10 cellular contexts compared by ENCODE assay signal in the genomic region with DNA sequence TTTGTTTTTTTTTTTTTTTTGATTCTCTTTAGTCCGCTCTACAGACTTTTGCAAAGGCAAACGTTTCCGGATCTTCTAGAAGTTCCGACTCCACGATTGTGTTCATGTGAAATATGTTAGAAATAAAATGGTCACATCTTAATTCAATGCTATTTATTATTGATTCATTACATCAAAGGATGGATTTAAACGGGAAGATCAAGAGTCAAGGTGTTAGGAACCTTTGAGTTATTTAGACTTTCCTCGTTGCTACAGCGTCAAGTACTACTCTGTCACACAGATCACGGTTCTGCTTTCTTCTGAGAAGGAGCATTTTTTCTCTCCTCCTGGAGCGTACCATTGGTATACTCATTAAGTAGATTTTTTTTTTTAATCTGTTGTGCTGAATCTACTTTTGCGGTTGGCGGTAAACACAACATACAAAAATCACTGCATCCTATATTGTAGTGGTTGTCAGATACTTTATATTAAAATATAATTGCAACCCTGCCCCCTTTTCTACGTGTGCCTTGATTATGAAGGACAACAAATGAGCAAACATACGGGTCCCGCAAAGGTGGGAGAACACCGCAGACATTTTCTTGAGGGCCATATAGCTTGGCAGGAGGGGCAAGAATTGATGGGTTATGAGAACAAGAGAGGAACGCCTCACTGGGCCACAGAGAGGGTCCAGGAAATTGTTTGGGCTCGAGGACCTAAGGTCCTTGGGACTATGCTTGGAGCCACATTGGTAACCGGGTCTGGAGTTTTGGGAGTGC. TPM values are rescaled to one million over a fixed set of nuclear protein-coding genes. Genes with fewer than 3 reads are reported as not detected.
DNase-seq lines count a peak whose midpoint lies in the region; ATAC-seq and TF ChIP-seq lines count a peak whose summit lies in the region.
"Had no signal": no experiment of that assay in that cellular context is flagged by ENCODE, and none has a peak within 500 bp of the region (broad histone marks: within the 10 kb centered on the region; RNA-seq: fewer than 3 reads in every experiment).

No MANE protein-coding gene starts in this region.

- 50% methylated on average over 19 of the region's 19 CpGs for WGBS in suprapubic skin
- 54 to 73% methylated on average over 19 of the region's 19 CpGs for WGBS in sigmoid colon, 2 donors

- H3K4me1 ChIP-seq in suprapubic skin (peaks cover 24% of the 10 kb centered on the region), sigmoid colon (peaks cover 4 to 14% (median 9%) of the 10 kb centered on the region in 4 donors)

- TF ChIP-seq EP300 in suprapubic skin (IDR thresholded peaks at IDR 0.05) (no peak), sigmoid colon (IDR thresholded peaks at IDR 0.05) (no peak)

- H3K36me3 ChIP-seq in suprapubic skin (no peaks in the 10 kb centered on the region), sigmoid colon (no peaks in the 10 kb centered on the region)

- peak overlapping the region; percentile 80 for H3K4me3 Mint-ChIP-seq in activated naive CD4-positive, alpha-beta T cell treated with anti-CD3 and anti-CD28 coated beads, Interleukin-2, amount 50 U/mL, for 24 hours

- H3K27me3 Mint-ChIP-seq in activated naive CD4-positive, alpha-beta T cell treated with anti-CD3 and anti-CD28 coated beads, Interleukin-2, amount 50 U/mL, for 24 hours = no peaks in the 10 kb centered on the region

- H3K27ac ChIP-seq in suprapubic skin = no peak overlapping the region
- H3K27ac ChIP-seq in sigmoid colon = peak overlapping the region in 2 of 4 donors; percentile 9 to 82

- TF ChIP-seq POLR2A in suprapubic skin (IDR thresholded peaks at IDR 0.05) (no peak), sigmoid colon (IDR thresholded peaks at IDR 0.05) (no peak)

- no peaks in the 10 kb centered on the region for H3K9me3 Mint-ChIP-seq in activated naive CD4-positive, alpha-beta T cell treated with anti-CD3 and anti-CD28 coated beads, Interleukin-2, amount 50 U/mL, for 24 hours

- peaks cover 22% of the 10 kb centered on the region for H3K4me1 Mint-ChIP-seq in activated naive CD4-positive, alpha-beta T cell treated with anti-CD3 and anti-CD28 coated beads, Interleukin-2, amount 50 U/mL, for 24 hours

- no peak for TF ChIP-seq CTCF in fibroblast of pulmonary artery (IDR thresholded peaks at IDR 0.05; ENCODE audit: low read length, missing control alignments)
- no peak for TF ChIP-seq CTCF in suprapubic skin (IDR thresholded peaks at IDR 0.05)
- no peak for TF ChIP-seq CTCF in sigmoid colon (IDR thresholded peaks at IDR 0.05)

- peak overlapping the region; percentile 92 for H3K27ac Mint-ChIP-seq in activated naive CD4-positive, alpha-beta T cell treated with anti-CD3 and anti-CD28 coated beads, Interleukin-2, amount 50 U/mL, for 24 hours

- intact Hi-C loops in sigmoid colon (cut with DNase I) = no loop called here

- no peak for DNase-seq in activated naive CD4-positive, alpha-beta T cell treated with anti-CD3 and anti-CD28 coated beads, Interleukin-2, amount 50 U/mL, for 16 hours
- DNase-seq in SHP77 (lab: John Stamatoyannopoulos, UW) (peak; percentile 57 to 65), fibroblast of pulmonary artery (ENCODE audit: low read depth) (no peak), suprapubic skin (ENCODE audit: low spot score in 2 of 2) (no peak), sigmoid colon (no peak)

- ATAC-seq in GM19328 (IDR thresholded peaks at IDR 0.05; ENCODE audit: unreplicated experiment) = no peak
- ATAC-seq in GM21390 (IDR thresholded peaks at IDR 0.05; ENCODE audit: unreplicated experiment) = no peak

- H3K9me3 ChIP-seq in suprapubic skin (no peaks in the 10 kb centered on the region), sigmoid colon (no peaks in the 10 kb centered on the region)

- H3K4me3 ChIP-seq in fibroblast of pulmonary artery (replicated peaks; ENCODE audit: low read depth, low read length) (peak overlapping the region; percentile 61), suprapubic skin (peak overlapping the region; percentile 41), sigmoid colon (peak overlapping the region in 1 of 4 donors; percentile 51)

- H3K27me3 ChIP-seq in suprapubic skin (no peaks in the 10 kb centered on the region), sigmoid colon (no peaks in the 10 kb centered on the region)

- H3K36me3 Mint-ChIP-seq in activated naive CD4-positive, alpha-beta T cell treated with anti-CD3 and anti-CD28 coated beads, Interleukin-2, amount 50 U/mL, for 24 hours = no peaks in the 10 kb centered on the region

RNA-seq across cellular contexts. Expression of a gene that starts 17.5 kb away (rescaled TPM):
- 10 to 100 TPM; 25.2 to 48.5 (median 34.5) TPM for total RNA-seq in suprapubic skin
- total RNA-seq in sigmoid colon = 100 to 1,000 TPM in 1 of 4 donors, 10 to 100 TPM in 3; 70.6 to 104 (median 77.2) TPM
- 10 to 100 TPM; 55.9 to 67.2 (median 56.2) TPM for polyA plus RNA-seq in sigmoid colon

RNA-seq across cellular contexts. Expression of a gene that starts 41.1 kb away (rescaled TPM):
- total RNA-seq in suprapubic skin (10 to 100 TPM; 17.4 to 30.0 (median 21.1) TPM), sigmoid colon (10 to 100 TPM; 10.2 to 19.4 (median 15.8) TPM)
- 10 to 100 TPM; 12.6 to 21.3 (median 19.8) TPM for polyA plus RNA-seq in sigmoid colon

RNA-seq across cellular contexts. Expression of a gene that starts 55.6 kb away (rescaled TPM):
- total RNA-seq in suprapubic skin = not detected
- total RNA-seq in sigmoid colon = under 1 TPM in 1 of 4 donors, not detected in 3; 0.28 TPM
- polyA plus RNA-seq in sigmoid colon = under 1 TPM in 1 of 3 donors, not detected in 2; 0.20 TPM
- total RNA-seq: Daoy, lung microvascular endothelial cell had no signal

Comparison
In these comparisons a context has a peak if more than half of its experiments do, and no peak if none do; other contexts are left out.
1. DNase-seq: peak in SHP77 (2 of 2); none in activated naive CD4-positive, alpha-beta T cell treated with anti-CD3 and anti-CD28 coated beads, Interleukin-2, amount 50 U/mL, for 16 hours (single experiment), fibroblast of pulmonary artery (single experiment), suprapubic skin (0 of 2) and sigmoid colon (single experiment).